1 cellular context compared by ENCODE assay signal in genomic region chr10:15627617-15628196, GRCh38.
TF ChIP-seq lines count a peak whose summit lies in the region.

No MANE protein-coding gene starts in this region.

TF ChIP-seq in K562, 482 proteins besides CTCF, POLR2A, EP300 and RAD21 (continued from another document and continues in another):
- TF ChIP-seq ZBTB40 (IDR thresholded peaks at IDR 0.05) = no peak
- TF ChIP-seq ZBTB40 (CRISPR knock-in tag; IDR thresholded peaks at IDR 0.05) = no peak
- peak in 1 of 2 experiments; percentile 19; a peak in 1 of 4 replicates for TF ChIP-seq RCOR1 (IDR thresholded peaks at IDR 0.05; ENCODE audit: borderline replicate concordance in 1 of 2, low read depth in 2 of 2, low read length in 2 of 2)
- TF ChIP-seq SAFB2 (IDR thresholded peaks at IDR 0.05; ENCODE audit: borderline replicate concordance, low read depth, low read length, severe bottlenecking) = no peak
- no peak for TF ChIP-seq HNRNPUL1 (IDR thresholded peaks at IDR 0.05; ENCODE audit: low read length)
- no peak for TF ChIP-seq POLR2H (tag; IDR thresholded peaks at IDR 0.05; ENCODE audit: low read depth)
- no peak for TF ChIP-seq BHLHE40 (IDR thresholded peaks at IDR 0.05; ENCODE audit: low read length)
- TF ChIP-seq ZNF318 (IDR thresholded peaks at IDR 0.05; ENCODE audit: borderline replicate concordance in 1 of 2, low read depth in 1 of 2) = no peak
- peak; percentile 82; the same call in 1 of the 2 replicates for TF ChIP-seq BACH1 (tag; IDR thresholded peaks at IDR 0.05)
- TF ChIP-seq FOXK1 (CRISPR knock-in tag; IDR thresholded peaks at IDR 0.05; ENCODE audit: borderline replicate concordance) = no peak
- no peak for TF ChIP-seq ARNT (IDR thresholded peaks at IDR 0.05)
- TF ChIP-seq ZNF583 (CRISPR knock-in tag; IDR thresholded peaks at IDR 0.05) = peak; percentile 97
- no peak for TF ChIP-seq GTF2B (IDR thresholded peaks at IDR 0.05; ENCODE audit: extremely low read depth, insufficient read length)
- peak; percentile 84; the same call in 1 of the 2 replicates for TF ChIP-seq PATZ1 (CRISPR knock-in tag; IDR thresholded peaks at IDR 0.05; ENCODE audit: borderline replicate concordance)
- TF ChIP-seq ZNF436 (CRISPR knock-in tag; IDR thresholded peaks at IDR 0.05) = no peak
- no peak for TF ChIP-seq CREB3L1 (IDR thresholded peaks at IDR 0.05; ENCODE audit: borderline replicate concordance, low read depth)
- TF ChIP-seq NUFIP1 (IDR thresholded peaks at IDR 0.05; ENCODE audit: partially characterized antibody) = no peak
- TF ChIP-seq ATF7 (IDR thresholded peaks at IDR 0.05) = no peak
- TF ChIP-seq ZMIZ1 (IDR thresholded peaks at IDR 0.05; ENCODE audit: low read depth in 2 of 2, low read length in 2 of 2) = no peak
- TF ChIP-seq ZNF316 (IDR thresholded peaks at IDR 0.05) = no peak
- no peak for TF ChIP-seq MAFG (tag; conservative IDR thresholded peaks at IDR 0.05)
- no peak for TF ChIP-seq ATF2 (CRISPR knock-in tag; IDR thresholded peaks at IDR 0.05)
- no peak for TF ChIP-seq TAL1 (IDR thresholded peaks at IDR 0.05)
- peak; percentile 30; the same call in 1 of the 2 replicates for TF ChIP-seq GABPA (tag; conservative IDR thresholded peaks at IDR 0.05; ENCODE audit: low read depth)
- no peak for TF ChIP-seq NFRKB (IDR thresholded peaks at IDR 0.05; ENCODE audit: low read depth)
